1 cellular context compared by ENCODE assay signal in genomic region chr3:182460303-182460702, GRCh38.
TF ChIP-seq lines count a peak whose summit lies in the region.

No MANE protein-coding gene starts in this region.

TF ChIP-seq in HEK293T, 16 proteins besides CTCF, POLR2A, EP300 and RAD21 (continued from another document):
- no peak for TF ChIP-seq LEF1 (IDR thresholded peaks at IDR 0.05; ENCODE audit: borderline replicate concordance)
TF ChIP-seq in HEK293T: peak in this region for 0.
